In the genomic region with DNA sequence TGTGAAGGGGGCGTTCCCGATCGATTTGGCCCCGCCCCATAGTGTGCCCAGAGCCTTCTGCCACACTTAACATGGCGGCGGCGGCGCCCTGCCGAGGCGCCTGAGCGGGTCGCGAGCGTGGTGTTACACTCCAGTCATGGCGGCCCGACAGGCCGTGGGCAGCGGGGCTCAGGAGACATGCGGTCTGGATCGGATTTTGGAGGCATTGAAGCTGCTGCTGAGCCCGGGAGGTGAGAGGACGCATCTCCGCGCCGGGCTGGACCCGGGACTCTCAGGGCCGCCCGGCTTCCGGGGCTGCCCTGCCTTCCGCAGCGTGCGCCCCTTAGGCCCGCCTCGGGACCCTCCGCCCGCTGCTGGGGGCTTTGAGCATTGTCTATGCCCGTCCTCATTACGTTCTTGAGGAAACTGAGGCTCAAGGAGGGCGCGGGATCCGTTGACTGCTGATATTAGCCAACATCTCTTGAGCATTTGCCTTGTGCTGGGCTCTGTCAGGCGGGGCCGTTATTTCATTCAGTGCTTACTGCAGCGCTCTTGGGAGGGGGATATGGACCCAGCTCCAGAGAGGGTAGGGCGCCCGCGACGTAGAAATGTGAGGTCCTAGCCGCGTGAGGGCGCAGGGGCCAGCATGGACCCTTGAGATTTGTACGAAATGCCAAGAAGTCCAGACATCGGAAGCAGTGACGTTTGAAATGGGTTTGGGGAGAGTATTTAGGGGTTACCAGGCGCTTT, we compare ENCODE assay signal across 1 cellular context.
TF ChIP-seq lines count a peak whose summit lies in the region.

A gene (plus strand): TSS at position 50 of the 729 bp plus-strand sequence. CDS start 87 bp downstream, at position 137.

TF ChIP-seq in K562, 482 proteins besides CTCF, POLR2A, EP300 and RAD21 (continued from another document and continues in another):
- TF ChIP-seq, protein P1, sequence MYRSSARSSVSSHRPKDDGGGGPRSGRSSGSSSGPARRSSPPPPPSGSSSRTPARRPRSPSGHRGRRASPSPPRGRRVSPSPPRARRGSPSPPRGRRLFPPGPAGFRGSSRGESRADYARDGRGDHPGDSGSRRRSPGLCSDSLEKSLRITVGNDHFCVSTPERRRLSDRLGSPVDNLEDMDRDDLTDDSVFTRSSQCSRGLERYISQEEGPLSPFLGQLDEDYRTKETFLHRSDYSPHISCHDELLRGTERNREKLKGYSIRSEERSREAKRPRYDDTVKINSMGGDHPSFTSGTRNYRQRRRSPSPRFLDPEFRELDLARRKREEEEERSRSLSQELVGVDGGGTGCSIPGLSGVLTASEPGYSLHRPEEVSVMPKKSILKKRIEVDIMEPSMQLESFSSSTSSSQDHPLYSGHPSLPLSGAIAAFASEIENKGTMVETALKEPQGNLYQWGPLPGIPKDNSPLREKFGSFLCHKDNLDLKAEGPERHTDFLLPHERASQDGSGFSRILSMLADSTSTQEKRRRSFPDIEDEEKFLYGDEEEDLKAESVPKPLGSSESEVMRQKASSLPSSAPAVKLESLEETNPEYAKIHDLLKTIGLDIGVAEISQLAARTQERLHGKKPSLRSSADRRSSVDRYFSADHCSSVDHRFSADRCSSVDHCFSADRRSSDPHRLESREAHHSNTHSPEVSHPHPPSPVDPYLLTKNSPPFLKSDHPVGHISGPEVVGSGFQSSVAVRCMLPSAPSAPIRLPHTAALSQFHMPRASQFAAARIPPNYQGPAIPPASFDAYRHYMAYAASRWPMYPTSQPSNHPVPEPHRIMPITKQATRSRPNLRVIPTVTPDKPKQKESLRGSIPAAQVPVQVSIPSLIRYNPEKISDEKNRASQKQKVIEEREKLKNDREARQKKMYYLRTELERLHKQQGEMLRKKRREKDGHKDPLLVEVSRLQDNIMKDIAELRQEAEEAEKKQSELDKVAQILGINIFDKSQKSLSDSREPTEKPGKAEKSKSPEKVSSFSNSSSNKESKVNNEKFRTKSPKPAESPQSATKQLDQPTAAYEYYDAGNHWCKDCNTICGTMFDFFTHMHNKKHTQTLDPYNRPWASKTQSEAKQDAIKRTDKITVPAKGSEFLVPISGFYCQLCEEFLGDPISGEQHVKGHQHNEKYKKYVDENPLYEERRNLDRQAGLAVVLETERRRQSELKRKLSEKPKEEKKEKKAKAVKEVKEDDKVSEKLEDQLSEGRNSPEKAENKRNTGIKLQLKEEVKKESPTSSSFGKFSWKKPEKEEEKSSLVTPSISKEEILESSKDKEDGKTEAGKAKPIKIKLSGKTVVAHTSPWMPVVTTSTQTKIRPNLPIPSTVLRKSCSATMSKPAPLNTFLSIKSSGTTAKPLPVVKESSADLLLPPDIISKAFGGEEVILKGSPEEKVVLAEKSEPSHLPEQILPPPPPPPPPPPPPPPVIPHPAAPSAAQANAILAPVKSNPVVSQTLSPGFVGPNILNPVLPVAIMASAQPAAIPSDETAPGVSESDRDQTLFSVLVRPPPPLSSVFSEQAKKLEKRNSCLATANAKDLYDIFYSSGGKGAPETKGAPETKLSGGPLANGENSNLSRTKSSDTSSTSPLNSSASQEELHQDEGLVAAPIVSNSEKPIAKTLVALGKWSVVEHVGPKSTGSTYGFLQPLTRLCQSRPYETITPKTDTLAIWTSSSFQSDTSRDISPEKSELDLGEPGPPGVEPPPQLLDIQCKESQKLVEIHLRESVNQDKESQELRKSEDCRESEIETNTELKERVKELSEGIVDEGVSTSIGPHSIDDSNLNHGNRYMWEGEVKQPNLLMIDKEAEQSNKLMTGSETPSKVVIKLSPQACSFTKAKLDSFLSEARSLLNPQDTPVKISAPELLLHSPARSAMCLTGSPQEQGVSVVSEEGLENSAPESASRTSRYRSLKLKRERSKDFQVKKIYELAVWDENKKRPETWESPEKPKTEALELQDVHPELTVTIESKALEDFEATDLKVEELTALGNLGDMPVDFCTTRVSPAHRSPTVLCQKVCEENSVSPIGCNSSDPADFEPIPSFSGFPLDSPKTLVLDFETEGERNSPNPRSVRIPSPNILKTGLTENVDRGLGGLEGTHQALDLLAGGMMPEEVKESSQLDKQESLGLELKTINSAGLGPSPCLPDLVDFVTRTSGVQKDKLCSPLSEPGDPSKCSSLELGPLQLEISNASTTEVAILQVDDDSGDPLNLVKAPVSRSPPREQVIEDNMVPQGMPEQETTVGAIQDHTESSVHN (IDR thresholded peaks at IDR 0.05; ENCODE audit: borderline replicate concordance in 1 of 2, low read depth in 1 of 2) = no peak
- peak; percentile 62 for TF ChIP-seq XRCC5 (IDR thresholded peaks at IDR 0.05; ENCODE audit: low read depth, low read length)
- no peak for TF ChIP-seq LARP7 (IDR thresholded peaks at IDR 0.05)
- peak; percentile 35; the same call in 1 of the 2 replicates for TF ChIP-seq MXI1 (IDR thresholded peaks at IDR 0.05; ENCODE audit: low read depth, low read length)
- TF ChIP-seq, protein P2, sequence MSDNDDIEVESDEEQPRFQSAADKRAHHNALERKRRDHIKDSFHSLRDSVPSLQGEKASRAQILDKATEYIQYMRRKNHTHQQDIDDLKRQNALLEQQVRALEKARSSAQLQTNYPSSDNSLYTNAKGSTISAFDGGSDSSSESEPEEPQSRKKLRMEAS (CRISPR knock-in tag; IDR thresholded peaks at IDR 0.05) = peak; percentile 63
- TF ChIP-seq ESRRA (IDR thresholded peaks at IDR 0.05; ENCODE audit: borderline replicate concordance, low read depth) = 0 out of 2 replicates have a peak, but pooled peaks have one; percentile 9
- peak in 1 of 2 experiments; percentile 2; a peak in 1 of 4 replicates for TF ChIP-seq SRF (CRISPR knock-in tag; IDR thresholded peaks at IDR 0.05)
- TF ChIP-seq PRMT5 (CRISPR knock-in tag; IDR thresholded peaks at IDR 0.05) = no peak
- peak; percentile 91 for TF ChIP-seq PHF8 (IDR thresholded peaks at IDR 0.05; ENCODE audit: borderline replicate concordance, low read length)
- TF ChIP-seq KDM5B (IDR thresholded peaks at IDR 0.05; ENCODE audit: insufficient replicate concordance, low read depth, low read length) = peak; percentile 82
- TF ChIP-seq, protein P3, sequence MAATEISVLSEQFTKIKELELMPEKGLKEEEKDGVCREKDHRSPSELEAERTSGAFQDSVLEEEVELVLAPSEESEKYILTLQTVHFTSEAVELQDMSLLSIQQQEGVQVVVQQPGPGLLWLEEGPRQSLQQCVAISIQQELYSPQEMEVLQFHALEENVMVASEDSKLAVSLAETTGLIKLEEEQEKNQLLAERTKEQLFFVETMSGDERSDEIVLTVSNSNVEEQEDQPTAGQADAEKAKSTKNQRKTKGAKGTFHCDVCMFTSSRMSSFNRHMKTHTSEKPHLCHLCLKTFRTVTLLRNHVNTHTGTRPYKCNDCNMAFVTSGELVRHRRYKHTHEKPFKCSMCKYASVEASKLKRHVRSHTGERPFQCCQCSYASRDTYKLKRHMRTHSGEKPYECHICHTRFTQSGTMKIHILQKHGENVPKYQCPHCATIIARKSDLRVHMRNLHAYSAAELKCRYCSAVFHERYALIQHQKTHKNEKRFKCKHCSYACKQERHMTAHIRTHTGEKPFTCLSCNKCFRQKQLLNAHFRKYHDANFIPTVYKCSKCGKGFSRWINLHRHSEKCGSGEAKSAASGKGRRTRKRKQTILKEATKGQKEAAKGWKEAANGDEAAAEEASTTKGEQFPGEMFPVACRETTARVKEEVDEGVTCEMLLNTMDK (IDR thresholded peaks at IDR 0.05; ENCODE audit: borderline replicate concordance, insufficient read depth, low read depth, low read length, poor library complexity, severe bottlenecking) = peak; percentile 16
- no peak for TF ChIP-seq ZNF584 (CRISPR knock-in tag; IDR thresholded peaks at IDR 0.05; ENCODE audit: low read depth)
- TF ChIP-seq, protein P4, sequence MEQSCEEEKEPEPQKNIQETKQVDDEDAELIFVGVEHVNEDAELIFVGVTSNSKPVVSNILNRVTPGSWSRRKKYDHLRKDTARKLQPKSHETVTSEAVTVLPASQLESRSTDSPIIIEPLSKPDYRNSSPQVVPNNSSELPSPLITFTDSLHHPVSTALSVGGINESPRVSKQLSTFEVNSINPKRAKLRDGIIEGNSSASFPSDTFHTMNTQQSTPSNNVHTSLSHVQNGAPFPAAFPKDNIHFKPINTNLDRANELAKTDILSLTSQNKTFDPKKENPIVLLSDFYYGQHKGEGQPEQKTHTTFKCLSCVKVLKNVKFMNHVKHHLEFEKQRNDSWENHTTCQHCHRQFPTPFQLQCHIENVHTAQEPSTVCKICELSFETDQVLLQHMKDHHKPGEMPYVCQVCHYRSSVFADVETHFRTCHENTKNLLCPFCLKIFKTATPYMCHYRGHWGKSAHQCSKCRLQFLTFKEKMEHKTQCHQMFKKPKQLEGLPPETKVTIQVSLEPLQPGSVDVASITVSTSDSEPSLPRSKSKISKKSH (CRISPR knock-in tag; IDR thresholded peaks at IDR 0.05) = no peak
- TF ChIP-seq ZNF175 (CRISPR knock-in tag; IDR thresholded peaks at IDR 0.05; ENCODE audit: low read depth) = 0 out of 2 replicates have a peak, but pooled peaks have one; percentile 32
- peak; percentile 85 for TF ChIP-seq EP400 (IDR thresholded peaks at IDR 0.05)
- peak; percentile 73; the same call in 1 of the 2 replicates for TF ChIP-seq CXXC5 (CRISPR knock-in tag; IDR thresholded peaks at IDR 0.05)
- TF ChIP-seq RBFOX2 (IDR thresholded peaks at IDR 0.05; ENCODE audit: low read depth, low read length) = peak; percentile 97
- no peak for TF ChIP-seq CBX2 (IDR thresholded peaks at IDR 0.05; ENCODE audit: insufficient read depth, low read length, poor library complexity, severe bottlenecking)
- no peak for TF ChIP-seq PYGO2 (tag; IDR thresholded peaks at IDR 0.05)
- peak; percentile 11; the same call in 1 of the 2 replicates for TF ChIP-seq ZNF263 (CRISPR knock-in tag; IDR thresholded peaks at IDR 0.05; ENCODE audit: borderline replicate concordance)
- no peak; the same call in 1 of the 2 replicates for TF ChIP-seq ZNF589 (CRISPR knock-in tag; IDR thresholded peaks at IDR 0.05; ENCODE audit: low read depth)
- TF ChIP-seq EZH2 (IDR thresholded peaks at IDR 0.05; ENCODE audit: borderline replicate concordance, low read depth, low read length) = no peak
- TF ChIP-seq ZNF384 (IDR thresholded peaks at IDR 0.05; ENCODE audit: low read depth, low read length) = peak; percentile 96
- peak; percentile 98 to 100 (median 100) for TF ChIP-seq YY1 (IDR thresholded peaks at IDR 0.05; ENCODE audit: borderline replicate concordance in 1 of 3, control insufficient read depth in 1 of 3, extremely low read depth in 1 of 3, insufficient read depth in 3 of 3, insufficient read length in 1 of 3, insufficient replicate concordance in 2 of 3, low read depth in 1 of 3, low read length in 2 of 3)
- TF ChIP-seq, protein P5, sequence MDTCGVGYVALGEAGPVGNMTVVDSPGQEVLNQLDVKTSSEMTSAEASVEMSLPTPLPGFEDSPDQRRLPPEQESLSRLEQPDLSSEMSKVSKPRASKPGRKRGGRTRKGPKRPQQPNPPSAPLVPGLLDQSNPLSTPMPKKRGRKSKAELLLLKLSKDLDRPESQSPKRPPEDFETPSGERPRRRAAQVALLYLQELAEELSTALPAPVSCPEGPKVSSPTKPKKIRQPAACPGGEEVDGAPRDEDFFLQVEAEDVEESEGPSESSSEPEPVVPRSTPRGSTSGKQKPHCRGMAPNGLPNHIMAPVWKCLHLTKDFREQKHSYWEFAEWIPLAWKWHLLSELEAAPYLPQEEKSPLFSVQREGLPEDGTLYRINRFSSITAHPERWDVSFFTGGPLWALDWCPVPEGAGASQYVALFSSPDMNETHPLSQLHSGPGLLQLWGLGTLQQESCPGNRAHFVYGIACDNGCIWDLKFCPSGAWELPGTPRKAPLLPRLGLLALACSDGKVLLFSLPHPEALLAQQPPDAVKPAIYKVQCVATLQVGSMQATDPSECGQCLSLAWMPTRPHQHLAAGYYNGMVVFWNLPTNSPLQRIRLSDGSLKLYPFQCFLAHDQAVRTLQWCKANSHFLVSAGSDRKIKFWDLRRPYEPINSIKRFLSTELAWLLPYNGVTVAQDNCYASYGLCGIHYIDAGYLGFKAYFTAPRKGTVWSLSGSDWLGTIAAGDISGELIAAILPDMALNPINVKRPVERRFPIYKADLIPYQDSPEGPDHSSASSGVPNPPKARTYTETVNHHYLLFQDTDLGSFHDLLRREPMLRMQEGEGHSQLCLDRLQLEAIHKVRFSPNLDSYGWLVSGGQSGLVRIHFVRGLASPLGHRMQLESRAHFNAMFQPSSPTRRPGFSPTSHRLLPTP (IDR thresholded peaks at IDR 0.05; ENCODE audit: borderline replicate concordance, extremely low read depth, insufficient read length) = no peak
- no peak for TF ChIP-seq SPI1 (IDR thresholded peaks at IDR 0.05; ENCODE audit: borderline replicate concordance, low read depth, low read length)
- no peak for TF ChIP-seq ZNF311 (CRISPR knock-in tag; IDR thresholded peaks at IDR 0.05)
- peak; percentile 42; the same call in 1 of the 2 replicates for TF ChIP-seq NR2C1 (IDR thresholded peaks at IDR 0.05)
- peak; percentile 53; the same call in 1 of the 2 replicates for TF ChIP-seq NR2C1 (tag; IDR thresholded peaks at IDR 0.05)
- TF ChIP-seq CREB1 (IDR thresholded peaks at IDR 0.05) = 0 out of 2 replicates have a peak, but pooled peaks have one; percentile 17
- TF ChIP-seq CREB1 (CRISPR knock-in tag; IDR thresholded peaks at IDR 0.05) = peak; percentile 38
- no peak for TF ChIP-seq SRSF1 (IDR thresholded peaks at IDR 0.05; ENCODE audit: low read depth, low read length)
- peak; percentile 81 for TF ChIP-seq POLR2AphosphoS5 (IDR thresholded peaks at IDR 0.05; ENCODE audit: control insufficient read depth, insufficient read depth, low read depth, low read length)
- no peak for TF ChIP-seq MEF2D (tag; conservative IDR thresholded peaks at IDR 0.05; ENCODE audit: low read depth)
- TF ChIP-seq, protein P6, sequence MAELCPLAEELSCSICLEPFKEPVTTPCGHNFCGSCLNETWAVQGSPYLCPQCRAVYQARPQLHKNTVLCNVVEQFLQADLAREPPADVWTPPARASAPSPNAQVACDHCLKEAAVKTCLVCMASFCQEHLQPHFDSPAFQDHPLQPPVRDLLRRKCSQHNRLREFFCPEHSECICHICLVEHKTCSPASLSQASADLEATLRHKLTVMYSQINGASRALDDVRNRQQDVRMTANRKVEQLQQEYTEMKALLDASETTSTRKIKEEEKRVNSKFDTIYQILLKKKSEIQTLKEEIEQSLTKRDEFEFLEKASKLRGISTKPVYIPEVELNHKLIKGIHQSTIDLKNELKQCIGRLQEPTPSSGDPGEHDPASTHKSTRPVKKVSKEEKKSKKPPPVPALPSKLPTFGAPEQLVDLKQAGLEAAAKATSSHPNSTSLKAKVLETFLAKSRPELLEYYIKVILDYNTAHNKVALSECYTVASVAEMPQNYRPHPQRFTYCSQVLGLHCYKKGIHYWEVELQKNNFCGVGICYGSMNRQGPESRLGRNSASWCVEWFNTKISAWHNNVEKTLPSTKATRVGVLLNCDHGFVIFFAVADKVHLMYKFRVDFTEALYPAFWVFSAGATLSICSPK (IDR thresholded peaks at IDR 0.05; ENCODE audit: borderline replicate concordance) = no peak
- TF ChIP-seq MAZ (CRISPR knock-in tag; conservative IDR thresholded peaks at IDR 0.05 in 1 of 2, IDR thresholded peaks at IDR 0.05 in 1 of 2) = peak; percentile 54 to 79; a peak in 3 of 4 replicates
- TF ChIP-seq ZFP30 (CRISPR knock-in tag; IDR thresholded peaks at IDR 0.05; ENCODE audit: borderline replicate concordance) = no peak
- TF ChIP-seq HDAC2 (IDR thresholded peaks at IDR 0.05) = no peak
- TF ChIP-seq ZFP1 (CRISPR knock-in tag; IDR thresholded peaks at IDR 0.05) = no peak
- no peak for TF ChIP-seq KDM4B (IDR thresholded peaks at IDR 0.05; ENCODE audit: borderline replicate concordance in 2 of 2, low read depth in 1 of 2)
- no peak for TF ChIP-seq CAMTA2 (CRISPR knock-in tag; conservative IDR thresholded peaks at IDR 0.05)
- no peak for TF ChIP-seq PHB2 (IDR thresholded peaks at IDR 0.05; ENCODE audit: low read depth)
